Comparison of ENCODE assay signal across 16 cellular contexts in genomic region chr17:17386143-17386800, GRCh38.
A peak's percentile ranks its signal among the peaks of the same experiment; 100 is the strongest.
DNase-seq lines count a peak whose midpoint lies in the region; ATAC-seq and TF ChIP-seq lines count a peak whose summit lies in the region.
"Had no signal": no experiment of that assay in that cellular context is flagged by ENCODE, and none has a peak within 500 bp of the region (broad histone marks: within the 10 kb centered on the region; RNA-seq: fewer than 3 reads in every experiment).

No MANE protein-coding gene starts in this region.

- H3K9me2 ChIP-seq in neural cell (ENCODE audit: insufficient read depth, low read length) = no peaks in the 10 kb centered on the region

- H3K36me3 ChIP-seq in Caco-2 (ENCODE audit: control insufficient read depth, insufficient read depth, low read length) = no peaks in the 10 kb centered on the region
- H3K36me3 ChIP-seq in neural cell (ENCODE audit: insufficient read depth, low read length) = no peaks in the 10 kb centered on the region

- no peaks in the 10 kb centered on the region for H3F3A ChIP-seq in neural cell (ENCODE audit: insufficient read depth, low read length, poor library complexity, severe bottlenecking)

- no peak overlapping the region for H3K4me2 ChIP-seq in neural cell (ENCODE audit: low read length)
- H3K4me2 ChIP-seq: KMS-11 had no signal

- H3K4me1 Mint-ChIP-seq in Caco-2 (ENCODE audit: low read depth, unreplicated experiment) = peaks cover 27% of the 10 kb centered on the region
- peaks cover 46% of the 10 kb centered on the region for H3K4me1 Mint-ChIP-seq in glutamatergic neuron (ENCODE audit: low read depth, unreplicated experiment)
- peaks cover 4 to 14% (median 8%) of the 10 kb centered on the region in 4 donors for H3K4me1 Mint-ChIP-seq in naive thymus-derived CD8-positive, alpha-beta T cell

- no peak for ATAC-seq in naive thymus-derived CD8-positive, alpha-beta T cell

- H3K9ac ChIP-seq in neural cell (ENCODE audit: low read length) = no peak overlapping the region
- H3K9ac ChIP-seq: KMS-11 had no signal

- peaks cover 15% of the 10 kb centered on the region for H3K4me1 ChIP-seq in Caco-2

- no peak overlapping the region for H3K4me3 Mint-ChIP-seq in Caco-2 (ENCODE audit: unreplicated experiment)
- peak overlapping the region; percentile 81 for H3K4me3 Mint-ChIP-seq in glutamatergic neuron (ENCODE audit: unreplicated experiment)
- no peak overlapping the region for H3K4me3 Mint-ChIP-seq in naive thymus-derived CD8-positive, alpha-beta T cell

- H4K20me1 ChIP-seq in neural cell (ENCODE audit: insufficient read depth) = no peaks in the 10 kb centered on the region

- H3K9me3 ChIP-seq in Caco-2 (no peaks in the 10 kb centered on the region), neural cell (ENCODE audit: low read length) (no peaks in the 10 kb centered on the region)

- BruUV-seq in Caco-2 (replicated peaks; lab: Mats Ljungman, UMichigan) = no TSS peak

- H3K27ac Mint-ChIP-seq in Caco-2 (ENCODE audit: unreplicated experiment) = peak overlapping the region; percentile 34
- peak overlapping the region; percentile 98 for H3K27ac Mint-ChIP-seq in glutamatergic neuron (ENCODE audit: unreplicated experiment)
- H3K27ac Mint-ChIP-seq in naive thymus-derived CD8-positive, alpha-beta T cell = peak overlapping the region in 3 of 10 donors; percentile 20 to 58 (median 37)

- H3K27me3 Mint-ChIP-seq in Caco-2 (ENCODE audit: insufficient read depth, unreplicated experiment) (no peaks in the 10 kb centered on the region), glutamatergic neuron (ENCODE audit: unreplicated experiment) (peaks cover 26% of the 10 kb centered on the region)
- H3K27me3 Mint-ChIP-seq in naive thymus-derived CD8-positive, alpha-beta T cell = peaks cover 0 to 4% (median 0%) of the 10 kb centered on the region in 5 donors

- no peak overlapping the region for H3K4me3 ChIP-seq in Caco-2 (ENCODE audit: low read depth, low read length)
- peak overlapping the region; percentile 11 for H3K4me3 ChIP-seq in neural cell (ENCODE audit: low read length)
- no peak overlapping the region for H3K4me3 ChIP-seq in foreskin fibroblast (ENCODE audit: low read depth in 1 of 2, low read length in 2 of 2)

- H3K27me3 ChIP-seq in Caco-2 (replicated peaks; ENCODE audit: control insufficient read depth, insufficient read depth, low read length) = no peaks in the 10 kb centered on the region
- H3K27me3 ChIP-seq in neural cell (ENCODE audit: insufficient read depth, low read depth, low read length) = no peaks in the 10 kb centered on the region

- no peaks in the 10 kb centered on the region for H3K9me3 Mint-ChIP-seq in Caco-2 (ENCODE audit: unreplicated experiment)
- H3K9me3 Mint-ChIP-seq in glutamatergic neuron (ENCODE audit: unreplicated experiment) = peaks cover 26% of the 10 kb centered on the region
- no peaks in the 10 kb centered on the region for H3K9me3 Mint-ChIP-seq in naive thymus-derived CD8-positive, alpha-beta T cell

- H3K27ac ChIP-seq in neural cell (ENCODE audit: low read length) = peak overlapping the region; percentile 54
- H3K27ac ChIP-seq: KMS-11, RWPE1 had no signal

- POLR2A ChIA-PET in Caco-2 (lab: Charles Lee) = no interaction called here
- POLR2A ChIA-PET in naive thymus-derived CD8-positive, alpha-beta T cell (lab: Charles Lee) = no interaction called here

- intact Hi-C loops in Caco-2 (cut with micrococcal nuclease; ENCODE audit: unreplicated experiment) = loop anchor here (2.0 to 5.0 kb wide), 2 partner anchors 49 to 61 kb away; no protein-coding TSS in a partner anchor

- CTCF ChIA-PET in Caco-2 (lab: Charles Lee) = no interaction called here

- TF ChIP-seq CTCF in Caco-2 (IDR thresholded peaks at IDR 0.05; ENCODE audit: insufficient read depth in 1 of 2, low read depth in 1 of 2, low read length in 1 of 2, severe bottlenecking in 1 of 2, unreplicated experiment in 1 of 2) (no peak), glutamatergic neuron (IDR thresholded peaks at IDR 0.05; ENCODE audit: partially characterized antibody, unreplicated experiment) (no peak), neural cell (IDR thresholded peaks at IDR 0.05; ENCODE audit: poor library complexity, severe bottlenecking) (no peak), foreskin fibroblast (IDR thresholded peaks at IDR 0.05; ENCODE audit: low read depth, low read length) (no peak)

- H2AFZ ChIP-seq in neural cell (ENCODE audit: low read depth, low read length) = no peak overlapping the region

- H3K36me3 Mint-ChIP-seq in Caco-2 (ENCODE audit: insufficient read depth, unreplicated experiment) (no peaks in the 10 kb centered on the region), glutamatergic neuron (ENCODE audit: unreplicated experiment) (no peaks in the 10 kb centered on the region)
- H3K36me3 Mint-ChIP-seq in naive thymus-derived CD8-positive, alpha-beta T cell = no peaks in the 10 kb centered on the region

- H3K79me2 ChIP-seq in neural cell (replicated peaks; ENCODE audit: insufficient read depth, low read length) = no peaks in the 10 kb centered on the region

- DNase-seq in Caco-2 = no peak
- peak; percentile 77 for DNase-seq in NCI-H524 treated with DMSO at 0.1 percent for 48 hours (lab: John Stamatoyannopoulos, UW)
- DNase-seq in glutamatergic neuron = peak; percentile 62
- DNase-seq in stimulated activated CD4-positive, alpha-beta T cell treated with anti-CD3 and anti-CD28 coated beads, Interleukin-1b, Interleukin-23, amount 100 ng/mL, for 48 hours = no peak
- no peak for DNase-seq in stimulated activated CD4-positive, alpha-beta T cell treated with anti-CD3 and anti-CD28 coated beads, Interleukin-15, amount 100 ng/mL, for 24 hours
- no peak for DNase-seq in naive thymus-derived CD8-positive, alpha-beta T cell
- no peak for DNase-seq in foreskin fibroblast
- DNase-seq: COR-L47; GOT3; NCI-H2107; NCI-H226; NK-92 treated with Interleukin-12 subunit alpha and Interleukin-12 subunit beta, amount 100 ng/mL, for 24 hours; OCI-M1 had no signal

- no peak for TF ChIP-seq EP300 in neural cell (conservative IDR thresholded peaks at IDR 0.05; ENCODE audit: poor library complexity, severe bottlenecking)

- no peak for TF ChIP-seq RAD21 in neural cell (conservative IDR thresholded peaks at IDR 0.05)

TF ChIP-seq in neural cell, 6 proteins besides CTCF, POLR2A, EP300 and RAD21:
- no peak for TF ChIP-seq TAF1 (IDR thresholded peaks at IDR 0.05; ENCODE audit: low read depth)
- TF ChIP-seq EZH2 (IDR thresholded peaks at IDR 0.05; ENCODE audit: borderline replicate concordance, insufficient read depth, low read length, poor library complexity, severe bottlenecking) = no peak
- no peak for TF ChIP-seq MXI1 (conservative IDR thresholded peaks at IDR 0.05; ENCODE audit: poor library complexity, severe bottlenecking)
- no peak for TF ChIP-seq POLR2AphosphoS5 (IDR thresholded peaks at IDR 0.05)
- TF ChIP-seq SMC3 (conservative IDR thresholded peaks at IDR 0.05; ENCODE audit: poor library complexity) = no peak

Comparison
In these comparisons a context has a peak if more than half of its experiments do, and no peak if none do; other contexts are left out.
1. DNase-seq: peak in NCI-H524 treated with DMSO at 0.1 percent for 48 hours (single experiment) and glutamatergic neuron (single experiment); none in Caco-2 (0 of 2), stimulated activated CD4-positive, alpha-beta T cell treated with anti-CD3 and anti-CD28 coated beads, Interleukin-1b, Interleukin-23, amount 100 ng/mL, for 48 hours (single experiment), stimulated activated CD4-positive, alpha-beta T cell treated with anti-CD3 and anti-CD28 coated beads, Interleukin-15, amount 100 ng/mL, for 24 hours (single experiment), naive thymus-derived CD8-positive, alpha-beta T cell (0 of 10) and foreskin fibroblast (0 of 2).